ENCODE assay signal across 10 cellular contexts in genomic region chrX:120585702-120586101, GRCh38.
"Had no signal": no experiment of that assay in that cellular context is flagged by ENCODE, and none has a peak within 500 bp of the region (broad histone marks: within the 10 kb centered on the region; RNA-seq: fewer than 3 reads in every experiment).

No MANE protein-coding gene starts in this region.

- H3K27ac ChIP-seq: GM23248, HL-60 had no signal

- H3K4me1 ChIP-seq: HAP-1 had no signal

- H3K9ac ChIP-seq: GM23248 had no signal

- H3K36me3 ChIP-seq: HAP-1 had no signal

- H3K4me3 ChIP-seq: GM23248, HAP-1 had no signal

- ATAC-seq: HCT116 had no signal

- DNase-seq: GOT3, H7, HFFc6, Kasumi-1, KG1 had no signal

- H3K27ac Mint-ChIP-seq: HFFc6, IgD-negative memory B cell had no signal

- H3K9me3 ChIP-seq: HAP-1 had no signal

- H3K9me3 Mint-ChIP-seq: HFFc6 had no signal

- H3K36me3 Mint-ChIP-seq: IgD-negative memory B cell had no signal

- H2AFZ ChIP-seq: GM23248 had no signal

- H3K4me3 Mint-ChIP-seq: HFFc6, IgD-negative memory B cell had no signal
